1 cellular context compared by ENCODE assay signal in the genomic region with DNA sequence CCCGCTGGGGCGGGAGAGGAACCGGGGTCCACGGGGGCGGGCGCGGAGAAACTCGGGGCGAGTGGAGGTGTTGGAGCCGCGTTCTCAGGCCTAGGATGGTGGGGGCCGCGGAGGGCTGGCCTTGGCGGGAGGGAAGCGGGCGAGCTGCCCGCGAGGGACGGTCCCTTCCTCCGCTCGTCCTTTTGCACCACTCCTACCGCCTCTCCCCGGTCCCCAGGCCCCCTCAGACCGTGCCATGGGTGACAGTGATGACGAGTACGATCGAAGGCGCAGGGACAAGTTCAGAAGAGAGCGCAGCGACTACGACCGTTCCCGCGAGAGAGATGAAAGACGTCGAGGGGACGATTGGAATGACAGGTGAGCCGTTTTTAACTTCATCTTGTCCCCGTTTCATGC.
TF ChIP-seq lines count a peak whose summit lies in the region.

No MANE protein-coding gene starts in this region.

TF ChIP-seq in K562, 482 proteins besides CTCF, POLR2A, EP300 and RAD21 (continued from another document):
- TF ChIP-seq, protein P1, sequence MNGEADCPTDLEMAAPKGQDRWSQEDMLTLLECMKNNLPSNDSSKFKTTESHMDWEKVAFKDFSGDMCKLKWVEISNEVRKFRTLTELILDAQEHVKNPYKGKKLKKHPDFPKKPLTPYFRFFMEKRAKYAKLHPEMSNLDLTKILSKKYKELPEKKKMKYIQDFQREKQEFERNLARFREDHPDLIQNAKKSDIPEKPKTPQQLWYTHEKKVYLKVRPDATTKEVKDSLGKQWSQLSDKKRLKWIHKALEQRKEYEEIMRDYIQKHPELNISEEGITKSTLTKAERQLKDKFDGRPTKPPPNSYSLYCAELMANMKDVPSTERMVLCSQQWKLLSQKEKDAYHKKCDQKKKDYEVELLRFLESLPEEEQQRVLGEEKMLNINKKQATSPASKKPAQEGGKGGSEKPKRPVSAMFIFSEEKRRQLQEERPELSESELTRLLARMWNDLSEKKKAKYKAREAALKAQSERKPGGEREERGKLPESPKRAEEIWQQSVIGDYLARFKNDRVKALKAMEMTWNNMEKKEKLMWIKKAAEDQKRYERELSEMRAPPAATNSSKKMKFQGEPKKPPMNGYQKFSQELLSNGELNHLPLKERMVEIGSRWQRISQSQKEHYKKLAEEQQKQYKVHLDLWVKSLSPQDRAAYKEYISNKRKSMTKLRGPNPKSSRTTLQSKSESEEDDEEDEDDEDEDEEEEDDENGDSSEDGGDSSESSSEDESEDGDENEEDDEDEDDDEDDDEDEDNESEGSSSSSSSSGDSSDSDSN (IDR thresholded peaks at IDR 0.05; ENCODE audit: borderline replicate concordance in 1 of 2, low read depth in 2 of 2, low read length in 2 of 2), result peak in 1 of 2 experiments; percentile 5; a peak in 1 of 4 replicates
- TF ChIP-seq MYNN (IDR thresholded peaks at IDR 0.05) (no peak), MYNN (CRISPR knock-in tag; IDR thresholded peaks at IDR 0.05) (peak; percentile 26; the same call in 1 of the 2 replicates), SMARCB1 (IDR thresholded peaks at IDR 0.05; ENCODE audit: insufficient read length, low read depth) (peak; percentile 43), RB1 (IDR thresholded peaks at IDR 0.05; ENCODE audit: low read depth) (0 out of 2 replicates have a peak, but pooled peaks have one; percentile 9), ZC3H4 (CRISPR knock-in tag; IDR thresholded peaks at IDR 0.05; ENCODE audit: borderline replicate concordance) (0 out of 2 replicates have a peak, but pooled peaks have one; percentile 43), RFX5 (IDR thresholded peaks at IDR 0.05; ENCODE audit: low read depth, low read length) (no peak), ATF1 (CRISPR knock-in tag; IDR thresholded peaks at IDR 0.05) (0 out of 2 replicates have a peak, but pooled peaks have one; percentile 8), ATF1 (tag; IDR thresholded peaks at IDR 0.05) (no peak), TEAD1 (CRISPR knock-in tag; IDR thresholded peaks at IDR 0.05) (peak in 1 of 2 experiments; percentile 28; a peak in 1 of 4 replicates), SREBF1 (IDR thresholded peaks at IDR 0.05; ENCODE audit: borderline replicate concordance, low read depth, low read length) (no peak), CHD2 (IDR thresholded peaks at IDR 0.05; ENCODE audit: low read depth, low read length) (peak; percentile 84), TGIF2 (CRISPR knock-in tag; IDR thresholded peaks at IDR 0.05) (0 out of 2 replicates have a peak, but pooled peaks have one; percentile 24), RFX7 (CRISPR knock-in tag; IDR thresholded peaks at IDR 0.05) (no peak), ETV1 (tag; conservative IDR thresholded peaks at IDR 0.05; ENCODE audit: low read depth) (no peak), NFIC (IDR thresholded peaks at IDR 0.05) (0 out of 2 replicates have a peak, but pooled peaks have one; percentile 5)
- TF ChIP-seq, protein P2, sequence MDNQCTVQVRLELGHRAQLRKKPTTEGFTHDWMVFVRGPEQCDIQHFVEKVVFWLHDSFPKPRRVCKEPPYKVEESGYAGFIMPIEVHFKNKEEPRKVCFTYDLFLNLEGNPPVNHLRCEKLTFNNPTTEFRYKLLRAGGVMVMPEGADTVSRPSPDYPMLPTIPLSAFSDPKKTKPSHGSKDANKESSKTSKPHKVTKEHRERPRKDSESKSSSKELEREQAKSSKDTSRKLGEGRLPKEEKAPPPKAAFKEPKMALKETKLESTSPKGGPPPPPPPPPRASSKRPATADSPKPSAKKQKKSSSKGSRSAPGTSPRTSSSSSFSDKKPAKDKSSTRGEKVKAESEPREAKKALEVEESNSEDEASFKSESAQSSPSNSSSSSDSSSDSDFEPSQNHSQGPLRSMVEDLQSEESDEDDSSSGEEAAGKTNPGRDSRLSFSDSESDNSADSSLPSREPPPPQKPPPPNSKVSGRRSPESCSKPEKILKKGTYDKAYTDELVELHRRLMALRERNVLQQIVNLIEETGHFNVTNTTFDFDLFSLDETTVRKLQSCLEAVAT (IDR thresholded peaks at IDR 0.05), result 0 out of 4 replicates have a peak, but pooled peaks of 1 of the 2 experiments have one; percentile 43
- TF ChIP-seq, protein P3, sequence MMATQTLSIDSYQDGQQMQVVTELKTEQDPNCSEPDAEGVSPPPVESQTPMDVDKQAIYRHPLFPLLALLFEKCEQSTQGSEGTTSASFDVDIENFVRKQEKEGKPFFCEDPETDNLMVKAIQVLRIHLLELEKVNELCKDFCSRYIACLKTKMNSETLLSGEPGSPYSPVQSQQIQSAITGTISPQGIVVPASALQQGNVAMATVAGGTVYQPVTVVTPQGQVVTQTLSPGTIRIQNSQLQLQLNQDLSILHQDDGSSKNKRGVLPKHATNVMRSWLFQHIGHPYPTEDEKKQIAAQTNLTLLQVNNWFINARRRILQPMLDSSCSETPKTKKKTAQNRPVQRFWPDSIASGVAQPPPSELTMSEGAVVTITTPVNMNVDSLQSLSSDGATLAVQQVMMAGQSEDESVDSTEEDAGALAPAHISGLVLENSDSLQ (IDR thresholded peaks at IDR 0.05), result peak; percentile 69
- TF ChIP-seq, protein P4, sequence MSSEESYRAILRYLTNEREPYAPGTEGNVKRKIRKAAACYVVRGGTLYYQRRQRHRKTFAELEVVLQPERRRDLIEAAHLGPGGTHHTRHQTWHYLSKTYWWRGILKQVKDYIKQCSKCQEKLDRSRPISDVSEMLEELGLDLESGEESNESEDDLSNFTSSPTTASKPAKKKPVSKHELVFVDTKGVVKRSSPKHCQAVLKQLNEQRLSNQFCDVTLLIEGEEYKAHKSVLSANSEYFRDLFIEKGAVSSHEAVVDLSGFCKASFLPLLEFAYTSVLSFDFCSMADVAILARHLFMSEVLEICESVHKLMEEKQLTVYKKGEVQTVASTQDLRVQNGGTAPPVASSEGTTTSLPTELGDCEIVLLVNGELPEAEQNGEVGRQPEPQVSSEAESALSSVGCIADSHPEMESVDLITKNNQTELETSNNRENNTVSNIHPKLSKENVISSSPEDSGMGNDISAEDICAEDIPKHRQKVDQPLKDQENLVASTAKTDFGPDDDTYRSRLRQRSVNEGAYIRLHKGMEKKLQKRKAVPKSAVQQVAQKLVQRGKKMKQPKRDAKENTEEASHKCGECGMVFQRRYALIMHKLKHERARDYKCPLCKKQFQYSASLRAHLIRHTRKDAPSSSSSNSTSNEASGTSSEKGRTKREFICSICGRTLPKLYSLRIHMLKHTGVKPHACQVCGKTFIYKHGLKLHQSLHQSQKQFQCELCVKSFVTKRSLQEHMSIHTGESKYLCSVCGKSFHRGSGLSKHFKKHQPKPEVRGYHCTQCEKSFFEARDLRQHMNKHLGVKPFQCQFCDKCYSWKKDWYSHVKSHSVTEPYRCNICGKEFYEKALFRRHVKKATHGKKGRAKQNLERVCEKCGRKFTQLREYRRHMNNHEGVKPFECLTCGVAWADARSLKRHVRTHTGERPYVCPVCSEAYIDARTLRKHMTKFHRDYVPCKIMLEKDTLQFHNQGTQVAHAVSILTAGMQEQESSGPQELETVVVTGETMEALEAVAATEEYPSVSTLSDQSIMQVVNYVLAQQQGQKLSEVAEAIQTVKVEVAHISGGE (CRISPR knock-in tag; IDR thresholded peaks at IDR 0.05), result peak in 1 of 3 experiments; percentile 27; a peak in 1 of 6 replicates
- TF ChIP-seq, protein P5, sequence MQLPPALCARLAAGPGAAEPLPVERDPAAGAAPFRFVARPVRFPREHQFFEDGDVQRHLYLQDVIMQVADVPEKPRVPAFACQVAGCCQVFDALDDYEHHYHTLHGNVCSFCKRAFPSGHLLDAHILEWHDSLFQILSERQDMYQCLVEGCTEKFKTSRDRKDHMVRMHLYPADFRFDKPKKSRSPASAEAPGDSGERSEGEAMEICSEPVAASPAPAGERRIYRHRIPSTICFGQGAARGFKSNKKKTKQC (CRISPR knock-in tag; IDR thresholded peaks at IDR 0.05), result peak; percentile 46; the same call in 1 of the 2 replicates
- TF ChIP-seq, protein P6, sequence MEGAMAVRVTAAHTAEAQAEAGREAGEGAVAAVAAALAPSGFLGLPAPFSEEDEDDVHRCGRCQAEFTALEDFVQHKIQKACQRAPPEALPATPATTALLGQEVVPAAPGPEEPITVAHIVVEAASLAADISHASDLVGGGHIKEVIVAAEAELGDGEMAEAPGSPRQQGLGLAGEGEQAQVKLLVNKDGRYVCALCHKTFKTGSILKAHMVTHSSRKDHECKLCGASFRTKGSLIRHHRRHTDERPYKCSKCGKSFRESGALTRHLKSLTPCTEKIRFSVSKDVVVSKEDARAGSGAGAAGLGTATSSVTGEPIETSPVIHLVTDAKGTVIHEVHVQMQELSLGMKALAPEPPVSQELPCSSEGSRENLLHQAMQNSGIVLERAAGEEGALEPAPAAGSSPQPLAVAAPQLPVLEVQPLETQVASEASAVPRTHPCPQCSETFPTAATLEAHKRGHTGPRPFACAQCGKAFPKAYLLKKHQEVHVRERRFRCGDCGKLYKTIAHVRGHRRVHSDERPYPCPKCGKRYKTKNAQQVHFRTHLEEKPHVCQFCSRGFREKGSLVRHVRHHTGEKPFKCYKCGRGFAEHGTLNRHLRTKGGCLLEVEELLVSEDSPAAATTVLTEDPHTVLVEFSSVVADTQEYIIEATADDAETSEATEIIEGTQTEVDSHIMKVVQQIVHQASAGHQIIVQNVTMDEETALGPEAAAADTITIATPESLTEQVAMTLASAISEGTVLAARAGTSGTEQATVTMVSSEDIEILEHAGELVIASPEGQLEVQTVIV (CRISPR knock-in tag; IDR thresholded peaks at IDR 0.05; ENCODE audit: borderline replicate concordance), result no peak
